Comparison of ENCODE assay signal across 21 cellular contexts in genomic region chr5:179955062-179955461, GRCh38. TPM values are rescaled to one million over a fixed set of nuclear protein-coding genes. Genes with fewer than 3 reads are reported as not detected.
DNase-seq lines count a peak whose midpoint lies in the region; ATAC-seq and TF ChIP-seq lines count a peak whose summit lies in the region.
"Had no signal": no experiment of that assay in that cellular context is flagged by ENCODE, and none has a peak within 500 bp of the region (broad histone marks: within the 10 kb centered on the region; RNA-seq: fewer than 3 reads in every experiment).

No MANE protein-coding gene starts in this region.

- H3K4me3 Mint-ChIP-seq in stimulated activated memory B cell treated with anti-CD40 and anti-IgM and Interleukin-4, amounts not matched to agents 10 μg/mL and 1 μg/mL and 100 μg/mL, for 72 hours: no peak overlapping the region
- H3K4me3 Mint-ChIP-seq: CD14-positive monocyte; CD4-positive, alpha-beta T cell; CD8-positive, alpha-beta memory T cell had no signal

- H3K36me3 ChIP-seq in SK-N-MC (ENCODE audit: insufficient read depth, low read length): peaks cover 4% of the 10 kb centered on the region; the same call in 1 of the 2 replicates
- H3K36me3 ChIP-seq in neutrophil: peaks cover 70% of the 10 kb centered on the region
- peaks cover 0 to 3% of the 10 kb centered on the region in 2 donors for H3K36me3 ChIP-seq in psoas muscle (ENCODE audit: insufficient read depth in 1 of 2, low read depth in 1 of 2)
- H3K36me3 ChIP-seq: BE2C had no signal

- no peaks in the 10 kb centered on the region for H3K9me3 Mint-ChIP-seq in stimulated activated memory B cell treated with anti-CD40 and anti-IgM and Interleukin-4, amounts not matched to agents 10 μg/mL and 1 μg/mL and 100 μg/mL, for 72 hours
- H3K9me3 Mint-ChIP-seq: CD14-positive monocyte; CD4-positive, alpha-beta T cell; CD8-positive, alpha-beta memory T cell had no signal

- H3K27ac Mint-ChIP-seq in stimulated activated memory B cell treated with anti-CD40 and anti-IgM and Interleukin-4, amounts not matched to agents 10 μg/mL and 1 μg/mL and 100 μg/mL, for 72 hours: no peak overlapping the region
- H3K27ac Mint-ChIP-seq: CD4-positive, alpha-beta T cell; CD8-positive, alpha-beta memory T cell had no signal

- H3K36me3 Mint-ChIP-seq in stimulated activated memory B cell treated with anti-CD40 and anti-IgM and Interleukin-4, amounts not matched to agents 10 μg/mL and 1 μg/mL and 100 μg/mL, for 72 hours: peaks cover 29% of the 10 kb centered on the region

- H3K9me3 ChIP-seq in SK-N-MC (ENCODE audit: low read depth, low read length): no peaks in the 10 kb centered on the region
- no peaks in the 10 kb centered on the region for H3K9me3 ChIP-seq in neutrophil
- H3K9me3 ChIP-seq in psoas muscle: no peaks in the 10 kb centered on the region
- H3K9me3 ChIP-seq: A549; BE2C; BLaER1 treated with 17β-estradiol and CSF1 and Interleukin-3, amounts not matched to agents 10 nM and 100 nM; HAP-1 had no signal

- intact Hi-C loops in psoas muscle (cut with DNase I): no loop called here

- H3K4me1 ChIP-seq in neutrophil (ENCODE audit: control insufficient read depth in 1 of 2, insufficient read depth in 1 of 2, low read depth in 1 of 2, low read length in 1 of 2) (no peaks in the 10 kb centered on the region), psoas muscle (peaks cover 11% of the 10 kb centered on the region)
- H3K4me1 ChIP-seq: A549, BE2C, HAP-1 had no signal

- TF ChIP-seq CTCF in neutrophil (IDR thresholded peaks at IDR 0.05): no peak
- TF ChIP-seq CTCF in psoas muscle (IDR thresholded peaks at IDR 0.05): no peak

- no peak overlapping the region for H3K4me3 ChIP-seq in SK-N-MC
- H3K4me3 ChIP-seq in neutrophil (ENCODE audit: low read depth in 1 of 2, low read length in 1 of 2): no peak overlapping the region
- H3K4me3 ChIP-seq in psoas muscle: no peak overlapping the region
- H3K4me3 ChIP-seq: A549; BLaER1 treated with 17β-estradiol and CSF1 and Interleukin-3, amounts not matched to agents 10 nM and 100 nM; GM12878; HAP-1 had no signal

- H3K4me1 Mint-ChIP-seq in stimulated activated memory B cell treated with anti-CD40 and anti-IgM and Interleukin-4, amounts not matched to agents 10 μg/mL and 1 μg/mL and 100 μg/mL, for 72 hours: no peaks in the 10 kb centered on the region
- H3K4me1 Mint-ChIP-seq: CD8-positive, alpha-beta memory T cell had no signal

- H3K27me3 Mint-ChIP-seq in stimulated activated memory B cell treated with anti-CD40 and anti-IgM and Interleukin-4, amounts not matched to agents 10 μg/mL and 1 μg/mL and 100 μg/mL, for 72 hours: no peaks in the 10 kb centered on the region
- H3K27me3 Mint-ChIP-seq: CD4-positive, alpha-beta T cell had no signal

- 62 to 89% (median 74%) methylated on average over 6 of the region's 6 CpGs for WGBS in psoas muscle, 3 donors

- no peak for DNase-seq in SK-N-MC (ENCODE audit: low read depth, low spot score)
- DNase-seq in psoas muscle: peak in 1 of 2 donors; percentile 54
- no peak for DNase-seq in dedifferentiated amniotic fluid mesenchymal stem cell (ENCODE audit: extremely low spot score)
- DNase-seq: 8988T; ACHN; AML-193; BE2C; CD4-positive, alpha-beta T cell; CD8-positive, alpha-beta memory T cell; DMS 273 treated with DMSO at 0.1 percent for 48 hours; DMS79; GDM1; GOT3 had no signal

- peak in 3 of 4 donors; percentile 59 to 94 (median 85) for ATAC-seq in psoas muscle
- no peak for ATAC-seq in stimulated activated memory B cell treated with anti-CD40 and anti-IgM and Interleukin-4, amounts not matched to agents 10 μg/mL and 1 μg/mL and 100 μg/mL, for 72 hours
- no peak for ATAC-seq in HG03432 (IDR thresholded peaks at IDR 0.05; ENCODE audit: unreplicated experiment)
- ATAC-seq: A549, GM12878 had no signal

- no peak overlapping the region for H3K9ac ChIP-seq in SK-N-MC (ENCODE audit: insufficient read length)
- H3K9ac ChIP-seq: BLaER1 treated with 17β-estradiol and CSF1 and Interleukin-3, amounts not matched to agents 10 nM and 100 nM had no signal

- H3K27me3 ChIP-seq in neutrophil (no peaks in the 10 kb centered on the region), psoas muscle (ENCODE audit: insufficient read depth in 3 of 3, low read length in 2 of 3) (no peaks in the 10 kb centered on the region)
- H3K27me3 ChIP-seq: BE2C; BLaER1 treated with 17β-estradiol and CSF1 and Interleukin-3, amounts not matched to agents 10 nM and 100 nM had no signal

- H3K27ac ChIP-seq in SK-N-MC (peak overlapping the region; percentile 25; the same call in 1 of the 2 replicates), neutrophil (peak overlapping the region; percentile 15), psoas muscle (no peak overlapping the region)
- H3K27ac ChIP-seq: A549 had no signal

RNA-seq across cellular contexts. Expression of gene TBC1D9B, which starts 47.4 kb away (rescaled TPM):
- 10 to 100 TPM; 40.0 to 50.2 (median 41.9) TPM for total RNA-seq in psoas muscle
- polyA plus RNA-seq in psoas muscle: 10 to 100 TPM; 30.1 to 47.7 (median 37.0) TPM

Comparison
In these comparisons a context has a peak if more than half of its experiments do, and no peak if none do; other contexts are left out.
1. ATAC-seq: peak in psoas muscle (3 of 4); none in stimulated activated memory B cell treated with anti-CD40 and anti-IgM and Interleukin-4, amounts not matched to agents 10 μg/mL and 1 μg/mL and 100 μg/mL, for 72 hours (single experiment) and HG03432 (single experiment).